ENCODE assay signal across 8 cellular contexts in the genomic region with DNA sequence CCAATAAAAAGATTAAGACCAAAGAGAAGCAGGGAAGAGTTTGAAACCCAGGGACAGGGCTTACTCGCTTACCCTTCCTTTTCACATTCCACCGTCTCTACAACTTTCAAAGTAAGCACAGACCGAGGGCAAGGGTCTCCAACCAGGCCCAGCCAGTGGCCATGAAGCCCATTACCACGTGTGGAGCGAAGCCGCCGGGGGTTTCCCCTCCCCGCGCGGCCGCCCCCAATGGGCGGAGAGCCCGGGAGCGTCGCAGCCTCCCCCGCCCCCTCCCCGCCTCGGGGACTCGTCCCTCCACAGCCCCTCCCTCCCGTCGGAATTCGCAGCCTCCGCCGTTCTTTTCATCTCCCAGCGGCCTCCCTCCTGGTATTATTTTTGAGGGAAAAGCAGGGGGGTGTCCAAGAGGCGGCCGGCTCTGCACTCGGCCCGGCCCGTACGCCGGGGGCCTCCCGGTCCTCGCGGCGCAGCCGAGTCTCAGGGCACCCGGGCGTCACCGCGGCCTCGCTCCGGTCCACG. TPM values are rescaled to one million over a fixed set of nuclear protein-coding genes. Genes with fewer than 3 reads are reported as not detected.
DNase-seq lines count a peak whose midpoint lies in the region; ATAC-seq and TF ChIP-seq lines count a peak whose summit lies in the region.

No MANE protein-coding gene starts in this region.

- H3K4me3 ChIP-seq in WERI-Rb-1 (ENCODE audit: low read depth, low read length) (peak overlapping the region; percentile 99), iPS-20b (ENCODE audit: low read length) (peak overlapping the region; percentile 100), smooth muscle cell (peak overlapping the region; percentile 88)

- peak; percentile 79 for DNase-seq in GM10266 (ENCODE audit: extremely low spot score)
- DNase-seq in NCI-H1105 (lab: John Stamatoyannopoulos, UW) = peak; percentile 78
- peak; percentile 80 for DNase-seq in WERI-Rb-1
- DNase-seq in T47D (ENCODE audit: low read depth in 1 of 2, low spot score in 1 of 2) = peak; percentile 62 to 67
- DNase-seq in smooth muscle cell (lab: John Stamatoyannopoulos, UW; ENCODE audit: unreplicated experiment) = peak; percentile 51
- no peak for DNase-seq in mesenteric fat pad (ENCODE audit: low spot score)

- H3K27ac ChIP-seq in WERI-Rb-1 (peak overlapping the region; percentile 98), iPS-20b (ENCODE audit: low read length) (peak overlapping the region; percentile 95), smooth muscle cell (ENCODE audit: low read depth) (peak overlapping the region; percentile 99)

- peak overlapping the region; percentile 99 for H3K9ac ChIP-seq in iPS-20b (ENCODE audit: low read depth, low read length)
- H3K9ac ChIP-seq in smooth muscle cell (ENCODE audit: low read depth) = peak overlapping the region; percentile 98

- peak overlapping the region; percentile 99 for H3K4me2 ChIP-seq in smooth muscle cell

- TF ChIP-seq CTCF in GM10266 (IDR thresholded peaks at IDR 0.05; ENCODE audit: control insufficient read depth, insufficient read depth, low read depth, missing control alignments) (no peak), WERI-Rb-1 (IDR thresholded peaks at IDR 0.05; ENCODE audit: low read depth, low read length) (no peak), smooth muscle cell (IDR thresholded peaks at IDR 0.05; ENCODE audit: borderline replicate concordance, insufficient read depth, poor library complexity, severe bottlenecking) (no peak)

- H3K4me1 ChIP-seq in iPS-20b (ENCODE audit: insufficient read depth, low read length) (peaks cover 33% of the 10 kb centered on the region), smooth muscle cell (ENCODE audit: low read depth) (peaks cover 27% of the 10 kb centered on the region)

- H3K9me3 ChIP-seq in WERI-Rb-1 (ENCODE audit: severe bottlenecking) (no peaks in the 10 kb centered on the region), iPS-20b (ENCODE audit: insufficient read depth, low read depth, low read length) (no peaks in the 10 kb centered on the region), smooth muscle cell (replicated peaks; ENCODE audit: low read depth) (no peaks in the 10 kb centered on the region)

- peaks cover 50% of the 10 kb centered on the region for H4K20me1 ChIP-seq in smooth muscle cell (ENCODE audit: low read depth)

- peak; percentile 32 for ATAC-seq in HG02588 (IDR thresholded peaks at IDR 0.05; ENCODE audit: unreplicated experiment)

- H3F3A ChIP-seq in smooth muscle cell (ENCODE audit: low read depth) = peaks cover 13% of the 10 kb centered on the region

- peak overlapping the region; percentile 70 for H2AFZ ChIP-seq in smooth muscle cell (ENCODE audit: low read depth)

- in situ Hi-C loops in T47D (cut with HindIII; ENCODE audit: low pct_unique_long_range_greater_than_20kb, low sequenced_read_pairs) = no loop called here

- 0% methylated on average over 40 of the region's 44 CpGs for WGBS in smooth muscle cell (ENCODE audit: low lambda C conversion rate)

- peaks cover 55% of the 10 kb centered on the region for H3K79me2 ChIP-seq in smooth muscle cell (ENCODE audit: low read depth)

- H3K27me3 ChIP-seq in WERI-Rb-1 (ENCODE audit: insufficient read depth, low read depth, severe bottlenecking) = no peaks in the 10 kb centered on the region
- H3K27me3 ChIP-seq in iPS-20b (ENCODE audit: insufficient read depth, low read length) = no peaks in the 10 kb centered on the region
- H3K27me3 ChIP-seq in smooth muscle cell (ENCODE audit: low read depth) = no peaks in the 10 kb centered on the region

- H3K36me3 ChIP-seq in WERI-Rb-1 = peaks cover 35% of the 10 kb centered on the region
- H3K36me3 ChIP-seq in iPS-20b (ENCODE audit: insufficient read depth, low read depth, low read length) = peaks cover 40% of the 10 kb centered on the region
- no peaks in the 10 kb centered on the region for H3K36me3 ChIP-seq in smooth muscle cell (ENCODE audit: low read depth)

RNA-seq across cellular contexts. Expression of a gene that starts 0.7 kb away (rescaled TPM):
- total RNA-seq in smooth muscle cell (221 and 282 TPM in 2 replicates), mesenteric fat pad (435 TPM)
- 110 and 127 TPM in 2 replicates for polyA plus RNA-seq in smooth muscle cell

RNA-seq across cellular contexts. Expression of a gene that starts 52.2 kb away (rescaled TPM):
- 88.6 and 91.3 TPM in 2 replicates for total RNA-seq in smooth muscle cell
- 69.7 and 70.2 TPM in 2 replicates for polyA plus RNA-seq in smooth muscle cell
- total RNA-seq in mesenteric fat pad = 45.7 TPM
